In the genomic region with DNA sequence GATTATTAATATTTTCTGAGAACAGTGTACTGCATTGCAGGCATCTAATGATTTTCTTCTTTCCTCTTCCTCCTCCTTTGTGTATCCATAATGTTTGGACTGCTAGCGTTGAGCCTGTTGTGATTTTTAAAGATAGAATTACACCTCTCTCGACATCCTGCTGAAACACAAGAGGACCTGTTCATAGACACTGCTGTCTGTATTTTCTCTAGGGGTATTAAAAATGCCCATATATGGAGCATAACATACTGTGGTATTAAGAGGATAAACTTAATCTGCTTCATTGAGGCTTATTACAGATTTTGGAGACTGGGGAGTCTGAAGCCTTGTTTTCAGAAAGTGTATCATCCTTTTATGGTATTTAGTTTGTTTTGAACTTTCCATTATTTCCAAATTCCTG, we compare ENCODE assay signal across 17 cellular contexts.
DNase-seq lines count a peak whose midpoint lies in the region; ATAC-seq and TF ChIP-seq lines count a peak whose summit lies in the region.
"Had no signal": no experiment of that assay in that cellular context is flagged by ENCODE, and none has a peak within 500 bp of the region (broad histone marks: within the 10 kb centered on the region; RNA-seq: fewer than 3 reads in every experiment).

No MANE protein-coding gene starts in this region.

- intact Hi-C loops in A673 (cut with micrococcal nuclease; ENCODE audit: unreplicated experiment): no loop called here

- POLR2A ChIA-PET in A673 (lab: Charles Lee; ENCODE audit: low non-redundant PET): no interaction called here

- CTCF ChIA-PET in A673 (lab: Charles Lee): no interaction called here

- H3K36me3 ChIP-seq in A673 (ENCODE audit: insufficient read depth, low read length, poor library complexity, severe bottlenecking): peaks cover 3% of the 10 kb centered on the region

- peaks cover 5% of the 10 kb centered on the region for H3K9me3 ChIP-seq in A673 (ENCODE audit: low read depth, low read length, poor library complexity, severe bottlenecking)
- H3K9me3 ChIP-seq: A549 had no signal

- peak; percentile 13 for DNase-seq in A673 (ENCODE audit: low spot score)
- peak; percentile 40 for DNase-seq in DMS153 treated with DMSO at 0.1 percent for 48 hours (lab: John Stamatoyannopoulos, UW; ENCODE audit: unreplicated experiment)
- peak; percentile 45 for DNase-seq in NCI-H2171 (lab: John Stamatoyannopoulos, UW)
- peak; percentile 89 for DNase-seq in NCI-H82 (lab: John Stamatoyannopoulos, UW)
- DNase-seq in cortex of kidney (lab: John Stamatoyannopoulos, UW): no peak
- DNase-seq in nucleus accumbens (lab: John Stamatoyannopoulos, UW): no peak
- DNase-seq in erythroblast (lab: John Stamatoyannopoulos, UW): no peak
- DNase-seq: C1 segment of cervical spinal cord, NCI-H1048, NCI-H1930, NCI-H446 treated with DMSO at 0.1 percent for 48 hours, OCI-M1, RPMI8226, SIG-M5 had no signal

- peaks cover 31% of the 10 kb centered on the region for H3K4me1 ChIP-seq in A673 (ENCODE audit: insufficient read depth, low read length, poor library complexity, severe bottlenecking)
- H3K4me1 ChIP-seq: A549 had no signal

- no TSS peak for BruUV-seq in A673 (replicated peaks; lab: Mats Ljungman, UMichigan)

- no peak for ATAC-seq in GM19395 (IDR thresholded peaks at IDR 0.05; ENCODE audit: unreplicated experiment)
- ATAC-seq: A549 had no signal

- TF ChIP-seq CTCF in A673 (conservative IDR thresholded peaks at IDR 0.05; ENCODE audit: low read depth, low read length): no peak

- H3K27ac ChIP-seq in A673 (ENCODE audit: low read depth, low read length, poor library complexity, severe bottlenecking): peak overlapping the region; percentile 4
- H3K27ac ChIP-seq: A549, KMS-11 had no signal

- H3K27me3 ChIP-seq in A673 (replicated peaks; ENCODE audit: insufficient read depth, low read depth, low read length, poor library complexity): no peaks in the 10 kb centered on the region

- no peak for TF ChIP-seq POLR2A in erythroblast (IDR thresholded peaks at IDR 0.05; ENCODE audit: low read length)

- H3K4me3 ChIP-seq in A673 (ENCODE audit: low read depth, low read length, poor library complexity, severe bottlenecking): no peak overlapping the region
- H3K4me3 ChIP-seq: A549 had no signal

Comparison
In these comparisons a context has a peak if more than half of its experiments do, and no peak if none do; other contexts are left out.
1. DNase-seq: peak in A673 (single experiment), DMS153 treated with DMSO at 0.1 percent for 48 hours (single experiment), NCI-H2171 (single experiment) and NCI-H82 (single experiment); none in cortex of kidney (single experiment), nucleus accumbens (0 of 56) and erythroblast (0 of 2).